ENCODE assay signal across 1 cellular context in the genomic region with DNA sequence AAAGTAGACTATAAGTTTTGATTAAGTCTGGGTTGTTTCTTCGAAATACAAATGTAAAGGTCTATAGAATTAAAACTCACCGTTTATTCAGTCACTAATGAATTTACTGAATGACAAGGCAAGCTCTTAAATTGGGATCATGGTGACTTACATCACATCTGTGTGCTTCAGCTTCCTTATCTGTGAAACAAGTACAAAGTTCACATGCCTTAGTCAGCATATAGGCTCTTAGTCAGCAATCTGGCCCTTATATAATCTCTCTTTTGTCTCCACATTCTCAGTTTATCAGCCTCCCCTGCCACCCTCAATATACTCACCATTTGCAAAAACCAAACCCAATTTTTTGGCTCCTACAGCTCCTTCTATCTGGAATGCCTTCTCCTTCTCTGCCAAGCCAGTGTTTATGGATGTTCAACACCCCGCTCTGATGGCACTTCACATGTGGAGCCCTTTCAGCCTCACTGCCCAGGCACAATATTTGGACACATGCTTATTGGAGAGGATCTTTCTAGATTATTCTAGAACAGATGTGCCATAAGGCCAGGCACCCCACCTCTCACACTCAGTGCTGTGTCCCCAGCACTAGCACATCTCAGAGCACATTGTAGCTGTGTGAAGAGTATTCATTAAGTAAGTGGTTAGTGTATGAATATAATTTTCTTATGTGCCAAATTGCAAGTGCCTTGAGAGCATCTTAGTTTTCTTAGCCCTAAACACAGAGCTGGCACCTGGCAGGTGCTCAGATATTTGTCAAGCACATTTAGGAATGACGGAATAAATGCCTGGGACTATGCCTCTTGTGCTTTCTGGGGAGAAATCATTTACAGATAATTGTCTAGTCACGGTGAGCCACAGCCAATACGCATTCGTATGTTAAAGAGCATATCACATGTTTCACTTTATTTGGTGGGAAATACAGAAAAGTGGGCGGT.
TF ChIP-seq lines count a peak whose summit lies in the region.

No MANE protein-coding gene starts in this region.

TF ChIP-seq in HepG2, 621 proteins besides CTCF, POLR2A, EP300 and RAD21 (continued from another document and continues in another):
- TF ChIP-seq HMG20B (CRISPR knock-in tag; conservative IDR thresholded peaks at IDR 0.05) (no peak), ZNF792 (CRISPR knock-in tag; IDR thresholded peaks at IDR 0.05) (0 out of 2 replicates have a peak, but pooled peaks have one; percentile 54), ZSCAN21 (CRISPR knock-in tag; IDR thresholded peaks at IDR 0.05; ENCODE audit: borderline replicate concordance) (no peak), POLR2AphosphoS2 (IDR thresholded peaks at IDR 0.05; ENCODE audit: low read depth, low read length) (no peak), ARNT (IDR thresholded peaks at IDR 0.05) (no peak), ZNF20 (CRISPR knock-in tag; IDR thresholded peaks at IDR 0.05) (no peak), TCF7 (IDR thresholded peaks at IDR 0.05; ENCODE audit: low read depth) (peak; percentile 57; the same call in 1 of the 2 replicates), RFX1 (IDR thresholded peaks at IDR 0.05) (no peak), KLF16 (CRISPR knock-in tag; IDR thresholded peaks at IDR 0.05) (no peak; a peak in 1 of 4 replicates), JUNB (CRISPR knock-in tag; IDR thresholded peaks at IDR 0.05; ENCODE audit: borderline replicate concordance) (peak; percentile 22; the same call in 1 of the 2 replicates), MYNN (CRISPR knock-in tag; IDR thresholded peaks at IDR 0.05; ENCODE audit: low read depth) (no peak), ZNF44 (CRISPR knock-in tag; IDR thresholded peaks at IDR 0.05) (no peak), GATAD1 (CRISPR knock-in tag; IDR thresholded peaks at IDR 0.05) (peak; percentile 52; the same call in 1 of the 2 replicates), GMEB1 (CRISPR knock-in tag; IDR thresholded peaks at IDR 0.05; ENCODE audit: borderline replicate concordance) (no peak), ZNF691 (CRISPR knock-in tag; IDR thresholded peaks at IDR 0.05; ENCODE audit: borderline replicate concordance, low read depth) (no peak), HMG20A (CRISPR knock-in tag; IDR thresholded peaks at IDR 0.05; ENCODE audit: borderline replicate concordance) (peak; percentile 94), TCF12 (IDR thresholded peaks at IDR 0.05) (no peak), TCF12 (CRISPR knock-in tag; IDR thresholded peaks at IDR 0.05) (no peak), HNF1B (CRISPR knock-in tag; IDR thresholded peaks at IDR 0.05) (peak; percentile 61; the same call in 1 of the 2 replicates), ZNF317 (CRISPR knock-in tag; IDR thresholded peaks at IDR 0.05) (no peak), ATM (IDR thresholded peaks at IDR 0.05; ENCODE audit: borderline replicate concordance) (peak; percentile 54; the same call in 1 of the 2 replicates), RARG (CRISPR knock-in tag; IDR thresholded peaks at IDR 0.05; ENCODE audit: low read depth) (no peak), ZNF138 (CRISPR knock-in tag; IDR thresholded peaks at IDR 0.05; ENCODE audit: low read depth) (no peak), ZNF17 (CRISPR knock-in tag; IDR thresholded peaks at IDR 0.05) (no peak), ZFP41 (CRISPR knock-in tag; IDR thresholded peaks at IDR 0.05; ENCODE audit: borderline replicate concordance) (no peak), THAP11 (CRISPR knock-in tag; IDR thresholded peaks at IDR 0.05) (peak; percentile 57), PCBP2 (optimal IDR thresholded peaks at IDR 0.05; ENCODE audit: low read depth, low read length, poor library complexity, severe bottlenecking) (no peak), GATAD2A (CRISPR knock-in tag; IDR thresholded peaks at IDR 0.05) (peak; percentile 97), ZNF549 (CRISPR knock-in tag; IDR thresholded peaks at IDR 0.05) (no peak), REXO4 (CRISPR knock-in tag; IDR thresholded peaks at IDR 0.05; ENCODE audit: borderline replicate concordance) (no peak), JUN (CRISPR knock-in tag; IDR thresholded peaks at IDR 0.05) (0 out of 2 replicates have a peak, but pooled peaks have one; percentile 40), MLLT10 (CRISPR knock-in tag; IDR thresholded peaks at IDR 0.05) (no peak), ZNF709 (CRISPR knock-in tag; IDR thresholded peaks at IDR 0.05) (0 out of 2 replicates have a peak, but pooled peaks have one; percentile 26), ZNF121 (CRISPR knock-in tag; IDR thresholded peaks at IDR 0.05) (no peak), ZFAT (CRISPR knock-in tag; conservative IDR thresholded peaks at IDR 0.05) (no peak), DNMT1 (CRISPR knock-in tag; IDR thresholded peaks at IDR 0.05) (no peak), ZNF24 (IDR thresholded peaks at IDR 0.05) (no peak), SETDB1 (CRISPR knock-in tag; IDR thresholded peaks at IDR 0.05; ENCODE audit: borderline replicate concordance) (no peak)
- TF ChIP-seq, protein P1, sequence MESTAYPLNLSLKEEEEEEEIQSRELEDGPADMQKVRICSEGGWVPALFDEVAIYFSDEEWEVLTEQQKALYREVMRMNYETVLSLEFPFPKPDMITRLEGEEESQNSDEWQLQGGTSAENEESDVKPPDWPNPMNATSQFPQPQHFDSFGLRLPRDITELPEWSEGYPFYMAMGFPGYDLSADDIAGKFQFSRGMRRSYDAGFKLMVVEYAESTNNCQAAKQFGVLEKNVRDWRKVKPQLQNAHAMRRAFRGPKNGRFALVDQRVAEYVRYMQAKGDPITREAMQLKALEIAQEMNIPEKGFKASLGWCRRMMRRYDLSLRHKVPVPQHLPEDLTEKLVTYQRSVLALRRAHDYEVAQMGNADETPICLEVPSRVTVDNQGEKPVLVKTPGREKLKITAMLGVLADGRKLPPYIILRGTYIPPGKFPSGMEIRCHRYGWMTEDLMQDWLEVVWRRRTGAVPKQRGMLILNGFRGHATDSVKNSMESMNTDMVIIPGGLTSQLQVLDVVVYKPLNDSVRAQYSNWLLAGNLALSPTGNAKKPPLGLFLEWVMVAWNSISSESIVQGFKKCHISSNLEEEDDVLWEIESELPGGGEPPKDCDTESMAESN (CRISPR knock-in tag; conservative IDR thresholded peaks at IDR 0.05), result 0 out of 2 replicates have a peak, but pooled peaks have one; percentile 24
- TF ChIP-seq, protein P2, sequence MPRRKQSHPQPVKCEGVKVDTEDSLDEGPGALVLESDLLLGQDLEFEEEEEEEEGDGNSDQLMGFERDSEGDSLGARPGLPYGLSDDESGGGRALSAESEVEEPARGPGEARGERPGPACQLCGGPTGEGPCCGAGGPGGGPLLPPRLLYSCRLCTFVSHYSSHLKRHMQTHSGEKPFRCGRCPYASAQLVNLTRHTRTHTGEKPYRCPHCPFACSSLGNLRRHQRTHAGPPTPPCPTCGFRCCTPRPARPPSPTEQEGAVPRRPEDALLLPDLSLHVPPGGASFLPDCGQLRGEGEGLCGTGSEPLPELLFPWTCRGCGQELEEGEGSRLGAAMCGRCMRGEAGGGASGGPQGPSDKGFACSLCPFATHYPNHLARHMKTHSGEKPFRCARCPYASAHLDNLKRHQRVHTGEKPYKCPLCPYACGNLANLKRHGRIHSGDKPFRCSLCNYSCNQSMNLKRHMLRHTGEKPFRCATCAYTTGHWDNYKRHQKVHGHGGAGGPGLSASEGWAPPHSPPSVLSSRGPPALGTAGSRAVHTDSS (CRISPR knock-in tag; conservative IDR thresholded peaks at IDR 0.05), result no peak
- TF ChIP-seq, protein P3, sequence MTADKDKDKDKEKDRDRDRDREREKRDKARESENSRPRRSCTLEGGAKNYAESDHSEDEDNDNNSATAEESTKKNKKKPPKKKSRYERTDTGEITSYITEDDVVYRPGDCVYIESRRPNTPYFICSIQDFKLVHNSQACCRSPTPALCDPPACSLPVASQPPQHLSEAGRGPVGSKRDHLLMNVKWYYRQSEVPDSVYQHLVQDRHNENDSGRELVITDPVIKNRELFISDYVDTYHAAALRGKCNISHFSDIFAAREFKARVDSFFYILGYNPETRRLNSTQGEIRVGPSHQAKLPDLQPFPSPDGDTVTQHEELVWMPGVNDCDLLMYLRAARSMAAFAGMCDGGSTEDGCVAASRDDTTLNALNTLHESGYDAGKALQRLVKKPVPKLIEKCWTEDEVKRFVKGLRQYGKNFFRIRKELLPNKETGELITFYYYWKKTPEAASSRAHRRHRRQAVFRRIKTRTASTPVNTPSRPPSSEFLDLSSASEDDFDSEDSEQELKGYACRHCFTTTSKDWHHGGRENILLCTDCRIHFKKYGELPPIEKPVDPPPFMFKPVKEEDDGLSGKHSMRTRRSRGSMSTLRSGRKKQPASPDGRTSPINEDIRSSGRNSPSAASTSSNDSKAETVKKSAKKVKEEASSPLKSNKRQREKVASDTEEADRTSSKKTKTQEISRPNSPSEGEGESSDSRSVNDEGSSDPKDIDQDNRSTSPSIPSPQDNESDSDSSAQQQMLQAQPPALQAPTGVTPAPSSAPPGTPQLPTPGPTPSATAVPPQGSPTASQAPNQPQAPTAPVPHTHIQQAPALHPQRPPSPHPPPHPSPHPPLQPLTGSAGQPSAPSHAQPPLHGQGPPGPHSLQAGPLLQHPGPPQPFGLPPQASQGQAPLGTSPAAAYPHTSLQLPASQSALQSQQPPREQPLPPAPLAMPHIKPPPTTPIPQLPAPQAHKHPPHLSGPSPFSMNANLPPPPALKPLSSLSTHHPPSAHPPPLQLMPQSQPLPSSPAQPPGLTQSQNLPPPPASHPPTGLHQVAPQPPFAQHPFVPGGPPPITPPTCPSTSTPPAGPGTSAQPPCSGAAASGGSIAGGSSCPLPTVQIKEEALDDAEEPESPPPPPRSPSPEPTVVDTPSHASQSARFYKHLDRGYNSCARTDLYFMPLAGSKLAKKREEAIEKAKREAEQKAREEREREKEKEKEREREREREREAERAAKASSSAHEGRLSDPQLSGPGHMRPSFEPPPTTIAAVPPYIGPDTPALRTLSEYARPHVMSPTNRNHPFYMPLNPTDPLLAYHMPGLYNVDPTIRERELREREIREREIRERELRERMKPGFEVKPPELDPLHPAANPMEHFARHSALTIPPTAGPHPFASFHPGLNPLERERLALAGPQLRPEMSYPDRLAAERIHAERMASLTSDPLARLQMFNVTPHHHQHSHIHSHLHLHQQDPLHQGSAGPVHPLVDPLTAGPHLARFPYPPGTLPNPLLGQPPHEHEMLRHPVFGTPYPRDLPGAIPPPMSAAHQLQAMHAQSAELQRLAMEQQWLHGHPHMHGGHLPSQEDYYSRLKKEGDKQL (CRISPR knock-in tag; IDR thresholded peaks at IDR 0.05; ENCODE audit: low read depth), result peak; percentile 54; the same call in 1 of the 2 replicates
- TF ChIP-seq, protein P4, sequence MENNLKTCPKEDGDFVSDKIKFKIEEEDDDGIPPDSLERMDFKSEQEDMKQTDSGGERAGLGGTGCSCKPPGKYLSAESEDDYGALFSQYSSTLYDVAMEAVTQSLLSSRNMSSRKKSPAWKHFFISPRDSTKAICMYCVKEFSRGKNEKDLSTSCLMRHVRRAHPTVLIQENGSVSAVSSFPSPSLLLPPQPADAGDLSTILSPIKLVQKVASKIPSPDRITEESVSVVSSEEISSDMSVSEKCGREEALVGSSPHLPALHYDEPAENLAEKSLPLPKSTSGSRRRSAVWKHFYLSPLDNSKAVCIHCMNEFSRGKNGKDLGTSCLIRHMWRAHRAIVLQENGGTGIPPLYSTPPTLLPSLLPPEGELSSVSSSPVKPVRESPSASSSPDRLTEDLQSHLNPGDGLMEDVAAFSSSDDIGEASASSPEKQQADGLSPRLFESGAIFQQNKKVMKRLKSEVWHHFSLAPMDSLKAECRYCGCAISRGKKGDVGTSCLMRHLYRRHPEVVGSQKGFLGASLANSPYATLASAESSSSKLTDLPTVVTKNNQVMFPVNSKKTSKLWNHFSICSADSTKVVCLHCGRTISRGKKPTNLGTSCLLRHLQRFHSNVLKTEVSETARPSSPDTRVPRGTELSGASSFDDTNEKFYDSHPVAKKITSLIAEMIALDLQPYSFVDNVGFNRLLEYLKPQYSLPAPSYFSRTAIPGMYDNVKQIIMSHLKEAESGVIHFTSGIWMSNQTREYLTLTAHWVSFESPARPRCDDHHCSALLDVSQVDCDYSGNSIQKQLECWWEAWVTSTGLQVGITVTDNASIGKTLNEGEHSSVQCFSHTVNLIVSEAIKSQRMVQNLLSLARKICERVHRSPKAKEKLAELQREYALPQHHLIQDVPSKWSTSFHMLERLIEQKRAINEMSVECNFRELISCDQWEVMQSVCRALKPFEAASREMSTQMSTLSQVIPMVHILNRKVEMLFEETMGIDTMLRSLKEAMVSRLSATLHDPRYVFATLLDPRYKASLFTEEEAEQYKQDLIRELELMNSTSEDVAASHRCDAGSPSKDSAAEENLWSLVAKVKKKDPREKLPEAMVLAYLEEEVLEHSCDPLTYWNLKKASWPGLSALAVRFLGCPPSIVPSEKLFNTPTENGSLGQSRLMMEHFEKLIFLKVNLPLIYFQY (CRISPR knock-in tag; IDR thresholded peaks at IDR 0.05; ENCODE audit: borderline replicate concordance), result no peak
- TF ChIP-seq, protein P5, sequence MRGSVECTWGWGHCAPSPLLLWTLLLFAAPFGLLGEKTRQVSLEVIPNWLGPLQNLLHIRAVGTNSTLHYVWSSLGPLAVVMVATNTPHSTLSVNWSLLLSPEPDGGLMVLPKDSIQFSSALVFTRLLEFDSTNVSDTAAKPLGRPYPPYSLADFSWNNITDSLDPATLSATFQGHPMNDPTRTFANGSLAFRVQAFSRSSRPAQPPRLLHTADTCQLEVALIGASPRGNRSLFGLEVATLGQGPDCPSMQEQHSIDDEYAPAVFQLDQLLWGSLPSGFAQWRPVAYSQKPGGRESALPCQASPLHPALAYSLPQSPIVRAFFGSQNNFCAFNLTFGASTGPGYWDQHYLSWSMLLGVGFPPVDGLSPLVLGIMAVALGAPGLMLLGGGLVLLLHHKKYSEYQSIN (CRISPR knock-in tag; IDR thresholded peaks at IDR 0.05; ENCODE audit: borderline replicate concordance), result no peak
